ENCODE assay signal across 9 cellular contexts in genomic region chr5:175797521-175798038, GRCh38.
DNase-seq lines count a peak whose midpoint lies in the region; FAIRE-seq and TF ChIP-seq lines count a peak whose summit lies in the region.
"Had no signal": no experiment of that assay in that cellular context is flagged by ENCODE, and none has a peak within 500 bp of the region (broad histone marks: within the 10 kb centered on the region; RNA-seq: fewer than 3 reads in every experiment).

No MANE protein-coding gene starts in this region.

- 1 to 3% methylated on average over 26 to 27 of the region's 27 CpGs for WGBS in lower leg skin, 2 donors

- no peaks in the 10 kb centered on the region for H3K9me3 Mint-ChIP-seq in activated T-cell treated with anti-CD3 and anti-CD28 coated beads, Interleukin-2, amount 50 U/mL, for 24 hours

- no peak overlapping the region for H3K4me3 ChIP-seq in lower leg skin (ENCODE audit: low read depth, poor library complexity, severe bottlenecking)
- H3K4me3 ChIP-seq: body of pancreas had no signal

- H3K4me3 Mint-ChIP-seq in activated T-cell treated with anti-CD3 and anti-CD28 coated beads, Interleukin-2, amount 50 U/mL, for 24 hours = no peak overlapping the region

- peak; percentile 70 for DNase-seq in COLO668 (lab: John Stamatoyannopoulos, UW; ENCODE audit: unreplicated experiment)
- peak; percentile 33 for DNase-seq in NCI-H128 (lab: John Stamatoyannopoulos, UW; ENCODE audit: unreplicated experiment)
- DNase-seq in SK-N-DZ (ENCODE audit: low spot score) = peak; percentile 87
- DNase-seq in activated T-cell treated with anti-CD3 and anti-CD28 coated beads, Interleukin-2, amount 50 U/mL, for 24 hours = no peak
- DNase-seq in effector CD8-positive, alpha-beta T cell (lab: John Stamatoyannopoulos, UW) = no peak
- DNase-seq in lower leg skin (ENCODE audit: low spot score in 2 of 2) = no peak
- DNase-seq in stimulated activated CD4-positive, alpha-beta T cell treated with anti-CD3 and anti-CD28 coated beads, Interleukin-4, amount 100 ng/mL, for 4 hours = no peak

- H3K36me3 Mint-ChIP-seq in activated T-cell treated with anti-CD3 and anti-CD28 coated beads, Interleukin-2, amount 50 U/mL, for 24 hours (ENCODE audit: low read depth) = no peaks in the 10 kb centered on the region

- TF ChIP-seq POLR2A in lower leg skin (IDR thresholded peaks at IDR 0.05) = no peak

- H3K27me3 Mint-ChIP-seq in activated T-cell treated with anti-CD3 and anti-CD28 coated beads, Interleukin-2, amount 50 U/mL, for 24 hours = peaks cover 91% of the 10 kb centered on the region

- intact Hi-C loops in lower leg skin (cut with DNase I; ENCODE audit: low total_unique reads) = no loop called here

- FAIRE-seq in islet of Langerhans (lab: Jason Lieb, UNC) = peak; percentile 17

- TF ChIP-seq CTCF in lower leg skin (IDR thresholded peaks at IDR 0.05) = no peak

- H3K27ac Mint-ChIP-seq in activated T-cell treated with anti-CD3 and anti-CD28 coated beads, Interleukin-2, amount 50 U/mL, for 24 hours = no peak overlapping the region

- H3K4me1 Mint-ChIP-seq in activated T-cell treated with anti-CD3 and anti-CD28 coated beads, Interleukin-2, amount 50 U/mL, for 24 hours (ENCODE audit: low read depth) = peaks cover 13% of the 10 kb centered on the region

Comparison
In these comparisons a context has a peak if more than half of its experiments do, and no peak if none do; other contexts are left out.
1. DNase-seq: peak in COLO668 (single experiment), NCI-H128 (single experiment) and SK-N-DZ (single experiment); none in activated T-cell treated with anti-CD3 and anti-CD28 coated beads, Interleukin-2, amount 50 U/mL, for 24 hours (single experiment), effector CD8-positive, alpha-beta T cell (single experiment), lower leg skin (0 of 2) and stimulated activated CD4-positive, alpha-beta T cell treated with anti-CD3 and anti-CD28 coated beads, Interleukin-4, amount 100 ng/mL, for 4 hours (0 of 2).